37 cellular contexts compared by ENCODE assay signal in the genomic region with DNA sequence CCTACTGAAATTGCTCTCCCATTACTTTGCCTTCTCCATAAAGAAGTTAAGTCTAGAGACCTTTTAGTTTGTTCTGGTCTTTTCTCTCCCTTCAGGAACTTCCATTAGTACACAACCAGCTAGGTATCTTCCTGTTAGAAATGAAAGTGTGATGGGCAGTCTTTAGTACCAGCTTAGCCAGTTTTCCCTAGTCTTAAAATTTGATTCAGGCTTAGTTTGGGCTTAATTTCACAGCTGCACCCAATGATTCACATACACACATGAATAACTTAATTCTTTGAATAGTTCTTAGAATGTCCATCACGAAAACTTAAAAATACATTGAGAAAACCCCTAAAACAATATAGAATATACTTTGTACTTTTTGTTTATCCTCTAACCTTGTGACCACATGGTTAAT. TPM values are rescaled to one million over a fixed set of nuclear protein-coding genes. Genes with fewer than 3 reads are reported as not detected.
"Had no signal": no experiment of that assay in that cellular context is flagged by ENCODE, and none has a peak within 500 bp of the region (broad histone marks: within the 10 kb centered on the region; RNA-seq: fewer than 3 reads in every experiment).

No MANE protein-coding gene starts in this region.

- H3K36me3 ChIP-seq: adrenal gland, ascending aorta, brain microvascular endothelial cell, breast epithelium, cardiac muscle cell had no signal

- H3K27me3 ChIP-seq: adrenal gland, ascending aorta, body of pancreas, brain microvascular endothelial cell, breast epithelium, cardiac muscle cell had no signal

- H3K9me3 ChIP-seq: adrenal gland, ascending aorta, body of pancreas, breast epithelium had no signal

- H3K36me3 Mint-ChIP-seq: activated naive CD4-positive, alpha-beta T cell treated with anti-CD3 and anti-CD28 coated beads, Interleukin-2, amount 10 ng/mL, durations not matched to agents 7 days and 5 days; activated naive CD4-positive, alpha-beta T cell treated with anti-CD3 and anti-CD28 coated beads, Interleukin-2, amount 50 U/mL, for 24 hours; activated naive CD8-positive, alpha-beta T cell; activated naive CD8-positive, alpha-beta T cell treated with anti-CD3 and anti-CD28 coated beads for 36 hours; activated naive CD8-positive, alpha-beta T cell treated with anti-CD3 and anti-CD28 coated beads, Interleukin-2, amount 10 ng/mL, durations not matched to agents 7 days and 5 days; brain had no signal

- H3K4me3 Mint-ChIP-seq: activated naive CD4-positive, alpha-beta T cell treated with anti-CD3 and anti-CD28 coated beads for 36 hours; activated naive CD4-positive, alpha-beta T cell treated with anti-CD3 and anti-CD28 coated beads, Interleukin-2, amount 10 ng/mL, durations not matched to agents 7 days and 5 days; activated naive CD4-positive, alpha-beta T cell treated with anti-CD3 and anti-CD28 coated beads, Interleukin-2, amount 50 U/mL, for 24 hours; activated naive CD8-positive, alpha-beta T cell; activated naive CD8-positive, alpha-beta T cell treated with anti-CD3 and anti-CD28 coated beads for 36 hours; activated naive CD8-positive, alpha-beta T cell treated with anti-CD3 and anti-CD28 coated beads, Interleukin-2, amount 10 ng/mL, durations not matched to agents 7 days and 5 days; activated naive CD8-positive, alpha-beta T cell treated with anti-CD3 and anti-CD28 coated beads, Interleukin-2, amount 50 U/mL, for 24 hours; activated T-cell treated with anti-CD3 and anti-CD28 coated beads, Interleukin-2, amount 50 U/mL, for 24 hours; activated T-cell treated with anti-CD3 and anti-CD28 coated beads, Interleukin-2, amount 50 U/mL, for 72 hours; activated T-helper 1 cell treated with anti-CD3 and anti-CD28 coated beads, Interleukin-12 subunit alpha, Interleukin-12 subunit beta, Interleukin-2, Interleukin-4 antibody, amounts not matched to agents 30 ng/mL and 10 ng/mL and 1 ng/mL, durations not matched to agents 14 hours and 24 hours and 36 hours; central memory CD8-positive, alpha-beta T cell had no signal

- H3K27ac ChIP-seq: adrenal gland, ascending aorta, body of pancreas, brain microvascular endothelial cell, breast epithelium, cardiac muscle cell had no signal

- H3K27ac Mint-ChIP-seq: activated naive CD4-positive, alpha-beta T cell treated with anti-CD3 and anti-CD28 coated beads for 36 hours; activated naive CD4-positive, alpha-beta T cell treated with anti-CD3 and anti-CD28 coated beads, Interleukin-2, amount 10 ng/mL, durations not matched to agents 7 days and 5 days; activated naive CD4-positive, alpha-beta T cell treated with anti-CD3 and anti-CD28 coated beads, Interleukin-2, amount 50 U/mL, for 24 hours; activated naive CD4-positive, alpha-beta T cell treated with anti-CD3 and anti-CD28 coated beads, Interleukin-2, amount 50 U/mL, for 72 hours; activated naive CD8-positive, alpha-beta T cell; activated naive CD8-positive, alpha-beta T cell treated with anti-CD3 and anti-CD28 coated beads for 36 hours; activated naive CD8-positive, alpha-beta T cell treated with anti-CD3 and anti-CD28 coated beads, Interleukin-2, amount 10 ng/mL, durations not matched to agents 7 days and 5 days; activated naive CD8-positive, alpha-beta T cell treated with anti-CD3 and anti-CD28 coated beads, Interleukin-2, amount 50 U/mL, for 24 hours; activated T-cell treated with anti-CD3 and anti-CD28 coated beads, Interleukin-2, amount 50 U/mL, for 24 hours; activated T-cell treated with anti-CD3 and anti-CD28 coated beads, Interleukin-2, amount 50 U/mL, for 72 hours; activated T-helper 1 cell treated with anti-CD3 and anti-CD28 coated beads, Interleukin-12 subunit alpha, Interleukin-12 subunit beta, Interleukin-2, Interleukin-4 antibody, amounts not matched to agents 30 ng/mL and 10 ng/mL and 1 ng/mL, durations not matched to agents 14 hours and 24 hours and 36 hours; activated T-helper 2 cell treated with anti-CD3 and anti-CD28 coated beads, Interferon-gamma antibody, Interleukin-2, Interleukin-4, amounts not matched to agents 10 μg/mL and 5 μg/mL and 100 μg/mL, durations not matched to agents 14 hours and 24 hours and 36 hours had no signal

- H3K4me1 ChIP-seq: ascending aorta, breast epithelium had no signal

- H3K4me1 Mint-ChIP-seq: activated naive CD4-positive, alpha-beta T cell treated with anti-CD3 and anti-CD28 coated beads, Interleukin-2, amount 10 ng/mL, durations not matched to agents 7 days and 5 days; activated naive CD8-positive, alpha-beta T cell treated with anti-CD3 and anti-CD28 coated beads for 36 hours; activated naive CD8-positive, alpha-beta T cell treated with anti-CD3 and anti-CD28 coated beads, Interleukin-2, amount 10 ng/mL, durations not matched to agents 7 days and 5 days; central memory CD8-positive, alpha-beta T cell had no signal

- H3K4me3 ChIP-seq: adrenal gland, ascending aorta, body of pancreas, breast epithelium, cardiac muscle cell had no signal

- ATAC-seq: activated naive CD4-positive, alpha-beta T cell treated with anti-CD3 and anti-CD28 coated beads, Interleukin-2, amount 50 U/mL, for 72 hours; activated naive CD8-positive, alpha-beta T cell treated with anti-CD3 and anti-CD28 coated beads, Interleukin-2, amount 50 U/mL, for 24 hours; activated T-cell treated with anti-CD3 and anti-CD28 coated beads, Interleukin-2, amount 50 U/mL, for 72 hours; body of pancreas had no signal

- H3K9me3 Mint-ChIP-seq: activated naive CD4-positive, alpha-beta T cell treated with anti-CD3 and anti-CD28 coated beads for 36 hours; activated naive CD4-positive, alpha-beta T cell treated with anti-CD3 and anti-CD28 coated beads, Interleukin-2, amount 10 ng/mL, durations not matched to agents 7 days and 5 days; activated naive CD4-positive, alpha-beta T cell treated with anti-CD3 and anti-CD28 coated beads, Interleukin-2, amount 50 U/mL, for 24 hours; activated naive CD4-positive, alpha-beta T cell treated with anti-CD3 and anti-CD28 coated beads, Interleukin-2, amount 50 U/mL, for 72 hours; activated naive CD8-positive, alpha-beta T cell treated with anti-CD3 and anti-CD28 coated beads for 36 hours; activated naive CD8-positive, alpha-beta T cell treated with anti-CD3 and anti-CD28 coated beads, Interleukin-2, amount 10 ng/mL, durations not matched to agents 7 days and 5 days; activated naive CD8-positive, alpha-beta T cell treated with anti-CD3 and anti-CD28 coated beads, Interleukin-2, amount 50 U/mL, for 24 hours; activated T-cell treated with anti-CD3 and anti-CD28 coated beads, Interleukin-2, amount 50 U/mL, for 24 hours; activated T-helper 1 cell treated with anti-CD3 and anti-CD28 coated beads, Interleukin-12 subunit alpha, Interleukin-12 subunit beta, Interleukin-2, Interleukin-4 antibody, amounts not matched to agents 30 ng/mL and 10 ng/mL and 1 ng/mL, durations not matched to agents 14 hours and 24 hours and 36 hours; activated T-helper 2 cell treated with anti-CD3 and anti-CD28 coated beads, Interferon-gamma antibody, Interleukin-2, Interleukin-4, amounts not matched to agents 10 μg/mL and 5 μg/mL and 100 μg/mL, durations not matched to agents 14 hours and 24 hours and 36 hours; brain had no signal

- DNase-seq: activated effector memory CD4-positive, alpha-beta T cell treated with anti-CD3 and anti-CD28 coated beads, Interleukin-2, amount 50 U/mL, for 16 hours; activated effector memory CD4-positive, alpha-beta T cell treated with Interleukin-2 at 50 U/mL for 16 hours; activated gamma-delta T cell; activated gamma-delta T cell treated with Interleukin-2 at 50 U/mL for 16 hours; activated naive CD4-positive, alpha-beta T cell; activated naive CD4-positive, alpha-beta T cell treated with anti-CD3 and anti-CD28 coated beads for 36 hours; activated naive CD4-positive, alpha-beta T cell treated with anti-CD3 and anti-CD28 coated beads, Interleukin-2, amount 10 ng/mL, durations not matched to agents 7 days and 5 days; activated naive CD4-positive, alpha-beta T cell treated with anti-CD3 and anti-CD28 coated beads, Interleukin-2, amount 50 U/mL, for 16 hours; activated naive CD4-positive, alpha-beta T cell treated with Interleukin-2 at 50 U/mL for 16 hours; activated naive CD8-positive, alpha-beta T cell treated with anti-CD3 and anti-CD28 coated beads for 36 hours; activated naive CD8-positive, alpha-beta T cell treated with anti-CD3 and anti-CD28 coated beads, Interleukin-2, amount 10 ng/mL, durations not matched to agents 7 days and 5 days; activated naive CD8-positive, alpha-beta T cell treated with anti-CD3 and anti-CD28 coated beads, Interleukin-2, amount 50 U/mL, for 24 hours; activated T-cell treated with anti-CD3 and anti-CD28 coated beads for 4 hours; activated T-cell treated with anti-CD3 and anti-CD28 coated beads, Interleukin-2, amount 50 U/mL, for 1 hour; activated T-cell treated with anti-CD3 and anti-CD28 coated beads, Interleukin-2, amount 50 U/mL, for 24 hours; activated T-cell treated with anti-CD3 and anti-CD28 coated beads, Interleukin-2, amount 50 U/mL, for 48 hours; activated T-cell treated with anti-CD3 and anti-CD28 coated beads, Interleukin-2, amount 50 U/mL, for 72 hours; adrenal gland; amniotic stem cell; amygdala; anterior cingulate cortex; aorta; body of pancreas; brain microvascular endothelial cell; caudate nucleus; central memory CD4-positive, alpha-beta T cell; cerebellar nuclear complex had no signal

RNA-seq across cellular contexts. Expression of a gene that starts 2.4 kb away (rescaled TPM):
- total RNA-seq: activated naive CD4-positive, alpha-beta T cell treated with anti-CD3 and anti-CD28 coated beads for 36 hours; activated naive CD4-positive, alpha-beta T cell treated with anti-CD3 and anti-CD28 coated beads, Interleukin-2, amount 50 U/mL, for 72 hours; activated T-helper 1 cell treated with anti-CD3 and anti-CD28 coated beads, Interleukin-12 subunit alpha, Interleukin-12 subunit beta, Interleukin-2, Interleukin-4 antibody, amounts not matched to agents 30 ng/mL and 10 ng/mL and 1 ng/mL, durations not matched to agents 14 hours and 24 hours and 36 hours; activated T-helper 2 cell treated with anti-CD3 and anti-CD28 coated beads, Interferon-gamma antibody, Interleukin-2, Interleukin-4, amounts not matched to agents 10 μg/mL and 5 μg/mL and 100 μg/mL, durations not matched to agents 14 hours and 24 hours and 36 hours had no signal
